Comparison of ENCODE assay signal across 8 cellular contexts in the genomic region with DNA sequence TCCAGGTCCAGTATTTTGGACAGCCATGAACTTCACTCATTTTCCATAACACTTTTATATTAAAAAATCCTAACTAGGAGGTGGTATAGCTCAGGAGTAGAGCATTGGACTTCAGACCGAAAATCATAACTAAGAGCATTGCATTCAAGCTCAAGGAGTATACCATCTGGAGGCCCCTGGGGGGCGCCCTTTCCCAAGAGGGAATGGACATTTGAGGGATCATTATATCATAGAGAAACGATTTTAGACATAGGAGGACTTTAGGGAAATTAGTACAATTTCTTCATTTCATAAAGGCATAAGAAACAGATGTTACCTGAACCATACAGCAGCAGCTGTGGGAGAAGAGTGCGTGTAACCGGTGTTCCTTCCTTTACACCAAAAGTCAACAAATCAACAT. TPM values are rescaled to one million over a fixed set of nuclear protein-coding genes. Genes with fewer than 3 reads are reported as not detected.
DNase-seq lines count a peak whose midpoint lies in the region; ATAC-seq and TF ChIP-seq lines count a peak whose summit lies in the region.

No MANE protein-coding gene starts in this region.

- CTCF ChIA-PET in HCT116 (lab: Charles Lee) = interaction anchor here (0.6 to 1.9 kb wide), 19 partner anchors 10 to 1072 kb away, joined by 3 to 17 read pairs (median 4); no protein-coding TSS in a partner anchor

- no peaks in the 10 kb centered on the region for H3K36me3 ChIP-seq in HCT116 (ENCODE audit: control insufficient read depth in 1 of 2, insufficient read depth in 2 of 2, low read length in 2 of 2)

- no peak overlapping the region for H3K4me3 ChIP-seq in HCT116 (replicated peaks in 1 of 2; ENCODE audit: low read depth in 1 of 2, low read length in 2 of 2)

- H3K9me3 Mint-ChIP-seq in T-helper 1 cell treated with Interleukin-12 subunit alpha and Interleukin-12 subunit beta and Interleukin-4 antibody, amounts not matched to agents 30 μg/mL and 1 μg/mL, for 36 hours = no peaks in the 10 kb centered on the region

- peak overlapping the region; percentile 55 for H3K27ac Mint-ChIP-seq in T-helper 1 cell treated with Interleukin-12 subunit alpha and Interleukin-12 subunit beta and Interleukin-4 antibody, amounts not matched to agents 30 μg/mL and 1 μg/mL, for 36 hours

- RAD21 ChIA-PET in HCT116 (lab: Charles Lee; ENCODE audit: low non-redundant PET in 1 of 2, low total read pairs in 2 of 2, uncharacterized antibody in 2 of 2, unreplicated experiment in 2 of 2) = no interaction called here

- DNase-seq in DMS53 (lab: John Stamatoyannopoulos, UW) (peak; percentile 77), HCT116 (ENCODE audit: low read depth, low spot score) (peak; percentile 53), left kidney (ENCODE audit: low read depth, low spot score) (peak; percentile 28), DMS114 treated with DMSO at 0.1 percent for 48 hours (lab: John Stamatoyannopoulos, UW; ENCODE audit: unreplicated experiment) (no peak), hypothalamus (lab: John Stamatoyannopoulos, UW) (no peak)

- no peak for TF ChIP-seq POLR2A in HCT116 (IDR thresholded peaks at IDR 0.05; ENCODE audit: borderline replicate concordance, extremely low read depth, insufficient read depth, insufficient read length)

- peak overlapping the region; percentile 11; the same call in 1 of the 2 replicates for H3K4me2 ChIP-seq in HCT116 (ENCODE audit: low read length)

- H3K36me3 Mint-ChIP-seq in T-helper 1 cell treated with Interleukin-12 subunit alpha and Interleukin-12 subunit beta and Interleukin-4 antibody, amounts not matched to agents 30 μg/mL and 1 μg/mL, for 36 hours (ENCODE audit: low read depth) = no peaks in the 10 kb centered on the region

- peak; percentile 51 to 93 (median 88); a peak in 5 of 6 replicates for TF ChIP-seq CTCF in HCT116 (IDR thresholded peaks at IDR 0.05 in 2 of 3, conservative IDR thresholded peaks at IDR 0.05 in 1 of 3; ENCODE audit: borderline replicate concordance in 1 of 3, insufficient read depth in 1 of 3, low read depth in 2 of 3, low read length in 2 of 3)

- H3K27ac ChIP-seq in HCT116 (ENCODE audit: low read depth, low read length) = no peak overlapping the region

- ATAC-seq in HCT116 = peak; percentile 88
- no peak for ATAC-seq in GM21390 (IDR thresholded peaks at IDR 0.05; ENCODE audit: unreplicated experiment)
- no peak for ATAC-seq in GM18867 (IDR thresholded peaks at IDR 0.05; ENCODE audit: unreplicated experiment)

- no peaks in the 10 kb centered on the region for H3K9me3 ChIP-seq in HCT116 (ENCODE audit: control insufficient read depth in 1 of 2, insufficient read depth in 1 of 2, low read depth in 1 of 2, low read length in 2 of 2)

- H3K9me2 ChIP-seq in HCT116 (ENCODE audit: insufficient read depth) = no peaks in the 10 kb centered on the region

- H3K4me1 Mint-ChIP-seq in T-helper 1 cell treated with Interleukin-12 subunit alpha and Interleukin-12 subunit beta and Interleukin-4 antibody, amounts not matched to agents 30 μg/mL and 1 μg/mL, for 36 hours (ENCODE audit: low read depth) = peaks cover 8% of the 10 kb centered on the region

- intact Hi-C loops in HCT116 (cut with micrococcal nuclease) = no loop called here

- no peak overlapping the region for H3K9ac ChIP-seq in HCT116 (ENCODE audit: low read length)

- no peaks in the 10 kb centered on the region for H4K20me1 ChIP-seq in HCT116 (ENCODE audit: insufficient read depth)

- BruUV-seq in HCT116 (replicated peaks; lab: Mats Ljungman, UMichigan) = no TSS peak

- peaks cover 0 to 9% of the 10 kb centered on the region in 2 experiments; a peak in 2 of 4 replicates for H3K4me1 ChIP-seq in HCT116 (ENCODE audit: control insufficient read depth in 1 of 2, insufficient read depth in 2 of 2, low read length in 2 of 2)

- TF ChIP-seq RAD21 in HCT116 (IDR thresholded peaks at IDR 0.05; ENCODE audit: low read depth) = peak; percentile 73

- peak overlapping the region; percentile 87 for H2AFZ ChIP-seq in HCT116 (ENCODE audit: low read depth, low read length, poor library complexity, severe bottlenecking)

- no peak overlapping the region for H3K4me3 Mint-ChIP-seq in T-helper 1 cell treated with Interleukin-12 subunit alpha and Interleukin-12 subunit beta and Interleukin-4 antibody, amounts not matched to agents 30 μg/mL and 1 μg/mL, for 36 hours

- H3K79me2 ChIP-seq in HCT116 (ENCODE audit: insufficient read depth, low read length) = no peaks in the 10 kb centered on the region

- H3K27me3 ChIP-seq in HCT116 (ENCODE audit: insufficient read depth, low read length) = no peaks in the 10 kb centered on the region

- POLR2A ChIA-PET in HCT116 (lab: Charles Lee) = interaction anchor here (0.6 to 0.8 kb wide), 2 partner anchors 11 to 233 kb away, joined by 3 read pairs; no protein-coding TSS in a partner anchor

- H3K27me3 Mint-ChIP-seq in T-helper 1 cell treated with Interleukin-12 subunit alpha and Interleukin-12 subunit beta and Interleukin-4 antibody, amounts not matched to agents 30 μg/mL and 1 μg/mL, for 36 hours (ENCODE audit: low read depth) = no peaks in the 10 kb centered on the region

TF ChIP-seq in HCT116, 20 proteins besides CTCF, POLR2A, EP300 and RAD21:
- TF ChIP-seq YY1 (IDR thresholded peaks at IDR 0.05; ENCODE audit: extremely low read depth, insufficient replicate concordance, low read depth, low read length) (no peak), ELF1 (IDR thresholded peaks at IDR 0.05; ENCODE audit: borderline replicate concordance, low read depth) (no peak), ZNF274 (IDR thresholded peaks at IDR 0.05; ENCODE audit: low read depth, low read length) (no peak), TCF7L2 (IDR thresholded peaks at IDR 0.05; ENCODE audit: borderline replicate concordance, extremely low read depth, insufficient read depth, insufficient read length) (no peak), ZFX (IDR thresholded peaks at IDR 0.05) (no peak), JUND (IDR thresholded peaks at IDR 0.05) (no peak), MAX (IDR thresholded peaks at IDR 0.05) (no peak), FOSL1 (IDR thresholded peaks at IDR 0.05; ENCODE audit: low read depth) (no peak), ATF3 (IDR thresholded peaks at IDR 0.05) (no peak), SRF (IDR thresholded peaks at IDR 0.05; ENCODE audit: low read depth) (no peak)
- TF ChIP-seq, protein P1, sequence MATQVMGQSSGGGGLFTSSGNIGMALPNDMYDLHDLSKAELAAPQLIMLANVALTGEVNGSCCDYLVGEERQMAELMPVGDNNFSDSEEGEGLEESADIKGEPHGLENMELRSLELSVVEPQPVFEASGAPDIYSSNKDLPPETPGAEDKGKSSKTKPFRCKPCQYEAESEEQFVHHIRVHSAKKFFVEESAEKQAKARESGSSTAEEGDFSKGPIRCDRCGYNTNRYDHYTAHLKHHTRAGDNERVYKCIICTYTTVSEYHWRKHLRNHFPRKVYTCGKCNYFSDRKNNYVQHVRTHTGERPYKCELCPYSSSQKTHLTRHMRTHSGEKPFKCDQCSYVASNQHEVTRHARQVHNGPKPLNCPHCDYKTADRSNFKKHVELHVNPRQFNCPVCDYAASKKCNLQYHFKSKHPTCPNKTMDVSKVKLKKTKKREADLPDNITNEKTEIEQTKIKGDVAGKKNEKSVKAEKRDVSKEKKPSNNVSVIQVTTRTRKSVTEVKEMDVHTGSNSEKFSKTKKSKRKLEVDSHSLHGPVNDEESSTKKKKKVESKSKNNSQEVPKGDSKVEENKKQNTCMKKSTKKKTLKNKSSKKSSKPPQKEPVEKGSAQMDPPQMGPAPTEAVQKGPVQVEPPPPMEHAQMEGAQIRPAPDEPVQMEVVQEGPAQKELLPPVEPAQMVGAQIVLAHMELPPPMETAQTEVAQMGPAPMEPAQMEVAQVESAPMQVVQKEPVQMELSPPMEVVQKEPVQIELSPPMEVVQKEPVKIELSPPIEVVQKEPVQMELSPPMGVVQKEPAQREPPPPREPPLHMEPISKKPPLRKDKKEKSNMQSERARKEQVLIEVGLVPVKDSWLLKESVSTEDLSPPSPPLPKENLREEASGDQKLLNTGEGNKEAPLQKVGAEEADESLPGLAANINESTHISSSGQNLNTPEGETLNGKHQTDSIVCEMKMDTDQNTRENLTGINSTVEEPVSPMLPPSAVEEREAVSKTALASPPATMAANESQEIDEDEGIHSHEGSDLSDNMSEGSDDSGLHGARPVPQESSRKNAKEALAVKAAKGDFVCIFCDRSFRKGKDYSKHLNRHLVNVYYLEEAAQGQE (IDR thresholded peaks at IDR 0.05; ENCODE audit: low read depth) = no peak

RNA-seq across cellular contexts. Expression of gene ATG14, which starts 5.2 kb away (rescaled TPM):
- 9.9 TPM for total RNA-seq in HCT116 (2021; ENCODE audit: unreplicated experiment)
- polyA plus RNA-seq in HCT116 (2012) = 3.4 and 4.8 TPM in 2 replicates

RNA-seq across cellular contexts. Expression of gene TBPL2, which starts 23.6 kb away (rescaled TPM):
- not detected for total RNA-seq in HCT116 (2021; ENCODE audit: unreplicated experiment)
- polyA plus RNA-seq in HCT116 (2012) = not detected in 2 replicates

Comparison
In these comparisons a context has a peak if more than half of its experiments do, and no peak if none do; other contexts are left out.
1. DNase-seq: peak in DMS53 (single experiment), HCT116 (single experiment) and left kidney (single experiment); none in DMS114 treated with DMSO at 0.1 percent for 48 hours (single experiment) and hypothalamus (0 of 51).